ENCODE assay signal across 1 cellular context in genomic region chr14:99137001-99137700, GRCh38.
TF ChIP-seq lines count a peak whose summit lies in the region.

No MANE protein-coding gene starts in this region.

TF ChIP-seq in HEK293, 187 proteins besides CTCF, POLR2A, EP300 and RAD21 (continued from another document):
- TF ChIP-seq PBX3 (CRISPR knock-in tag; IDR thresholded peaks at IDR 0.05) (no peak), ZFP69B (tag by site-specific recombination; IDR thresholded peaks at IDR 0.05) (no peak), ZNF26 (tag by site-specific recombination; IDR thresholded peaks at IDR 0.05) (no peak), HIC1 (tag by site-specific recombination; IDR thresholded peaks at IDR 0.05) (no peak)
